ENCODE assay signal across 8 cellular contexts in genomic region chr11:127345819-127346459, GRCh38.
DNase-seq lines count a peak whose midpoint lies in the region; ATAC-seq and TF ChIP-seq lines count a peak whose summit lies in the region.

No MANE protein-coding gene starts in this region.

- peaks cover 0 to 12% (median 0%) of the 10 kb centered on the region in 11 donors for H3K9me3 ChIP-seq in heart right ventricle

- DNase-seq in GM04504 (ENCODE audit: low read depth) (peak; percentile 10), NCI-H1092 (lab: John Stamatoyannopoulos, UW) (peak; percentile 51), heart right ventricle (peak in 1 of 2 donors; percentile 14), sciatic nerve (ENCODE audit: low spot score) (peak; percentile 61), NCI-H226 (no peak)
- DNase-seq in activated CD4-positive, alpha-beta T cell treated with anti-CD3 and anti-CD28 coated beads, Interleukin-2, amount 50 U/mL, for 4 hours, result peak; percentile 0 to 2

- WGBS in heart right ventricle, 2 donors, result 28 to 30% methylated on average over 12 of the region's 12 CpGs

- H3K4me1 ChIP-seq in heart right ventricle, result no peaks in the 10 kb centered on the region

- ATAC-seq in heart right ventricle, result no peak
- ATAC-seq in sciatic nerve, result no peak
- ATAC-seq in HG02571 (IDR thresholded peaks at IDR 0.05; ENCODE audit: unreplicated experiment), result no peak

- TF ChIP-seq CTCF in 22Rv1 (IDR thresholded peaks at IDR 0.05), result peak; percentile 88
- TF ChIP-seq CTCF in heart right ventricle (IDR thresholded peaks at IDR 0.05), result peak; percentile 57 to 85 (median 70)

- no peak overlapping the region for H3K4me3 ChIP-seq in heart right ventricle

- no peak overlapping the region for H3K27ac ChIP-seq in 22Rv1
- no peak overlapping the region for H3K27ac ChIP-seq in heart right ventricle

- intact Hi-C loops in heart right ventricle (cut with DNase I), result loop anchor here in 9 of 10 donors (2.0 to 10.0 kb wide), 5 partner anchors 344 to 905 kb away; partner anchors contain the start of gene KIRREL3 (in 1 of the 9)
- intact Hi-C loops in sciatic nerve (cut with DNase I), result loop anchor here (10.0 kb wide), 1 partner anchor 911 kb away; no protein-coding TSS in a partner anchor

- no peaks in the 10 kb centered on the region for H3K36me3 ChIP-seq in heart right ventricle

- peaks cover 0 to 10% (median 0%) of the 10 kb centered on the region in 7 donors for H3K27me3 ChIP-seq in heart right ventricle
